ENCODE assay signal across 8 cellular contexts in genomic region chr17:81227630-81228029, GRCh38. TPM values are rescaled to one million over a fixed set of nuclear protein-coding genes. Genes with fewer than 3 reads are reported as not detected.
DNase-seq lines count a peak whose midpoint lies in the region; ATAC-seq, FAIRE-seq and TF ChIP-seq lines count a peak whose summit lies in the region.
"Not testable (repeated sequence)": the region's sequence is repeated elsewhere in the genome, so short reads cannot be mapped to it uniquely, and the experiment has no call there.

No MANE protein-coding gene starts in this region.

- CTCF ChIA-PET in activated naive CD4-positive, alpha-beta T cell treated with anti-CD3 and anti-CD28 coated beads, Interleukin-2, amount 10 ng/mL, durations not matched to agents 7 days and 5 days (lab: Charles Lee), result not testable (repeated sequence)

- H3K4me3 Mint-ChIP-seq in CD14-positive monocyte; T-helper 2 cell treated with Interferon-gamma antibody and Interleukin-4, amounts not matched to agents 5 μg/mL and 100 μg/mL, for 36 hours; activated naive CD4-positive, alpha-beta T cell treated with anti-CD3 and anti-CD28 coated beads, Interleukin-2, amount 10 ng/mL, durations not matched to agents 7 days and 5 days; dendritic cell treated with granulocyte-macrophage colony-stimulating factor and Interleukin-4, amounts not matched to agents 40 ng/mL and 50 ng/mL, for 4 days: not testable (repeated sequence)
- peak overlapping the region in 7 of 8 donors; percentile 12 to 73 (median 55) for H3K4me3 Mint-ChIP-seq in naive B cell

- peak; percentile 74 for FAIRE-seq in GM12892 (lab: Jason Lieb, UNC)
- peak; percentile 52 for FAIRE-seq in urothelium cell line (lab: Jason Lieb, UNC)

- ATAC-seq in naive B cell (ENCODE audit: low read depth in 2 of 2), result not testable (repeated sequence)

- DNase-seq in CD14-positive monocyte (ENCODE audit: low spot score); GM12892 (ENCODE audit: insufficient read length); T-helper 2 cell treated with Interferon-gamma antibody and Interleukin-4, amounts not matched to agents 5 μg/mL and 100 μg/mL, for 36 hours (ENCODE audit: low spot score); activated naive CD4-positive, alpha-beta T cell treated with anti-CD3 and anti-CD28 coated beads, Interleukin-2, amount 10 ng/mL, durations not matched to agents 7 days and 5 days; naive B cell; urothelium cell line (ENCODE audit: low spot score): not testable (repeated sequence)
- DNase-seq in Kasumi-1 (lab: John Stamatoyannopoulos, UW), result peak; percentile 23 to 25

- H3K27me3 Mint-ChIP-seq in CD14-positive monocyte (ENCODE audit: low read depth in 3 of 3); T-helper 2 cell treated with Interferon-gamma antibody and Interleukin-4, amounts not matched to agents 5 μg/mL and 100 μg/mL, for 36 hours (ENCODE audit: low read depth); dendritic cell treated with granulocyte-macrophage colony-stimulating factor and Interleukin-4, amounts not matched to agents 40 ng/mL and 50 ng/mL, for 4 days; naive B cell: not testable (repeated sequence)
- peaks cover 14% of the 10 kb centered on the region for H3K27me3 Mint-ChIP-seq in activated naive CD4-positive, alpha-beta T cell treated with anti-CD3 and anti-CD28 coated beads, Interleukin-2, amount 10 ng/mL, durations not matched to agents 7 days and 5 days

- H3K9me3 Mint-ChIP-seq in CD14-positive monocyte; T-helper 2 cell treated with Interferon-gamma antibody and Interleukin-4, amounts not matched to agents 5 μg/mL and 100 μg/mL, for 36 hours; activated naive CD4-positive, alpha-beta T cell treated with anti-CD3 and anti-CD28 coated beads, Interleukin-2, amount 10 ng/mL, durations not matched to agents 7 days and 5 days; dendritic cell treated with granulocyte-macrophage colony-stimulating factor and Interleukin-4, amounts not matched to agents 40 ng/mL and 50 ng/mL, for 4 days; naive B cell: not testable (repeated sequence)

- H3K4me1 Mint-ChIP-seq in CD14-positive monocyte, result peaks cover 41% of the 10 kb centered on the region
- H3K4me1 Mint-ChIP-seq in T-helper 2 cell treated with Interferon-gamma antibody and Interleukin-4, amounts not matched to agents 5 μg/mL and 100 μg/mL, for 36 hours (ENCODE audit: low read depth), result peaks cover 12% of the 10 kb centered on the region
- H3K4me1 Mint-ChIP-seq in activated naive CD4-positive, alpha-beta T cell treated with anti-CD3 and anti-CD28 coated beads, Interleukin-2, amount 10 ng/mL, durations not matched to agents 7 days and 5 days, result peaks cover 16% of the 10 kb centered on the region
- H3K4me1 Mint-ChIP-seq in dendritic cell treated with granulocyte-macrophage colony-stimulating factor and Interleukin-4, amounts not matched to agents 40 ng/mL and 50 ng/mL, for 4 days (ENCODE audit: low read depth), result peaks cover 50% of the 10 kb centered on the region
- peaks cover 27 to 36% (median 28%) of the 10 kb centered on the region in 3 donors for H3K4me1 Mint-ChIP-seq in naive B cell

- H3K36me3 Mint-ChIP-seq in CD14-positive monocyte (peaks cover 17 to 31% of the 10 kb centered on the region in 2 donors), naive B cell (peaks cover 0 to 17% of the 10 kb centered on the region in 2 donors)
- peaks cover 22% of the 10 kb centered on the region for H3K36me3 Mint-ChIP-seq in T-helper 2 cell treated with Interferon-gamma antibody and Interleukin-4, amounts not matched to agents 5 μg/mL and 100 μg/mL, for 36 hours (ENCODE audit: low read depth)
- peaks cover 28% of the 10 kb centered on the region for H3K36me3 Mint-ChIP-seq in activated naive CD4-positive, alpha-beta T cell treated with anti-CD3 and anti-CD28 coated beads, Interleukin-2, amount 10 ng/mL, durations not matched to agents 7 days and 5 days
- peaks cover 36% of the 10 kb centered on the region for H3K36me3 Mint-ChIP-seq in dendritic cell treated with granulocyte-macrophage colony-stimulating factor and Interleukin-4, amounts not matched to agents 40 ng/mL and 50 ng/mL, for 4 days (ENCODE audit: low read depth)

- TF ChIP-seq CTCF in CD14-positive monocyte (IDR thresholded peaks at IDR 0.05), result not testable (repeated sequence)

- peak overlapping the region; percentile 31 to 87 (median 70) for H3K27ac Mint-ChIP-seq in CD14-positive monocyte
- peak overlapping the region; percentile 22 for H3K27ac Mint-ChIP-seq in T-helper 2 cell treated with Interferon-gamma antibody and Interleukin-4, amounts not matched to agents 5 μg/mL and 100 μg/mL, for 36 hours
- peak overlapping the region; percentile 22 for H3K27ac Mint-ChIP-seq in activated naive CD4-positive, alpha-beta T cell treated with anti-CD3 and anti-CD28 coated beads, Interleukin-2, amount 10 ng/mL, durations not matched to agents 7 days and 5 days
- peak overlapping the region; percentile 42 for H3K27ac Mint-ChIP-seq in dendritic cell treated with granulocyte-macrophage colony-stimulating factor and Interleukin-4, amounts not matched to agents 40 ng/mL and 50 ng/mL, for 4 days
- peak overlapping the region in 5 of 6 donors; percentile 59 to 96 (median 75) for H3K27ac Mint-ChIP-seq in naive B cell

- intact Hi-C loops in CD14-positive monocyte (cut with micrococcal nuclease), result loop anchor here in 1 of 2 donors (10.0 kb wide), 1 partner anchor 193 kb away; the partner anchor contains the start of gene BAIAP2
- intact Hi-C loops in dendritic cell treated with granulocyte-macrophage colony-stimulating factor and Interleukin-4, amounts not matched to agents 40 ng/mL and 50 ng/mL, for 4 days (cut with micrococcal nuclease), result not testable (repeated sequence)

- not testable (repeated sequence) for TF ChIP-seq POLR2A in GM12892 (IDR thresholded peaks at IDR 0.05; ENCODE audit: low read depth, low read length)

RNA-seq across cellular contexts. Expression of gene CEP131, which starts 4.9 kb away (rescaled TPM):
- polyA plus RNA-seq in CD14-positive monocyte (1 to 10 TPM in 1 of 2 donors, under 1 TPM in 1; 0.69 to 1.0 TPM), naive B cell (ENCODE audit: low read depth in 6 of 6) (10 to 100 TPM in 1 of 6 donors, 1 to 10 TPM in 4, not detected in 1; 3.1 to 11.6 (median 4.0) TPM)
- polyA plus RNA-seq in GM12892 (2012; ENCODE audit: missing spikeins), result 4.8 TPM

RNA-seq across cellular contexts. Expression of gene TEPSIN, which starts 11.2 kb away (rescaled TPM):
- polyA plus RNA-seq in CD14-positive monocyte, result 1 to 10 TPM; 3.4 to 4.5 TPM
- polyA plus RNA-seq in GM12892 (2012; ENCODE audit: missing spikeins), result 9.7 TPM
- polyA plus RNA-seq in naive B cell (ENCODE audit: low read depth in 6 of 6), result 10 to 100 TPM in 1 of 6 donors, 1 to 10 TPM in 5; 4.5 to 16.8 (median 7.6) TPM

RNA-seq across cellular contexts. Expression of gene NDUFAF8, which starts 11.5 kb away (rescaled TPM):
- polyA plus RNA-seq in CD14-positive monocyte (10 to 100 TPM; 41.0 to 61.3 TPM), naive B cell (ENCODE audit: low read depth in 6 of 6) (10 to 100 TPM; 53.3 to 88.4 (median 81.7) TPM)
- 156 TPM for polyA plus RNA-seq in GM12892 (2012; ENCODE audit: missing spikeins)

Comparison
In these comparisons a context has a peak if more than half of its experiments do, and no peak if none do; other contexts are left out.
1. H3K27ac Mint-ChIP-seq: peak in every context shown above with its lines; median percentile 75 in naive B cell; 70 in CD14-positive monocyte; 42 in dendritic cell treated with granulocyte-macrophage colony-stimulating factor and Interleukin-4, amounts not matched to agents 40 ng/mL and 50 ng/mL, for 4 days; 22 in T-helper 2 cell treated with Interferon-gamma antibody and Interleukin-4, amounts not matched to agents 5 μg/mL and 100 μg/mL, for 36 hours; 22 in activated naive CD4-positive, alpha-beta T cell treated with anti-CD3 and anti-CD28 coated beads, Interleukin-2, amount 10 ng/mL, durations not matched to agents 7 days and 5 days.